In genomic region chr14:76133103-76133502, GRCh38 we compare ENCODE assay signal across 1 cellular context.
TF ChIP-seq lines count a peak whose summit lies in the region.

No MANE protein-coding gene starts in this region.

TF ChIP-seq in HepG2, 621 proteins besides CTCF, POLR2A, EP300 and RAD21 (continued from another document and continues in another):
- TF ChIP-seq ZHX2 (IDR thresholded peaks at IDR 0.05; ENCODE audit: low read depth), result no peak
- 0 out of 2 replicates have a peak, but pooled peaks have one; percentile 36 for TF ChIP-seq ZHX2 (CRISPR knock-in tag; IDR thresholded peaks at IDR 0.05; ENCODE audit: borderline replicate concordance)
- no peak for TF ChIP-seq FOXC1 (CRISPR knock-in tag; IDR thresholded peaks at IDR 0.05; ENCODE audit: borderline replicate concordance)
- TF ChIP-seq IRF2 (CRISPR knock-in tag; IDR thresholded peaks at IDR 0.05), result no peak
- no peak for TF ChIP-seq ZNF737 (CRISPR knock-in tag; IDR thresholded peaks at IDR 0.05; ENCODE audit: borderline replicate concordance)
- TF ChIP-seq SNAPC4 (CRISPR knock-in tag; IDR thresholded peaks at IDR 0.05), result no peak
- TF ChIP-seq NFRKB (IDR thresholded peaks at IDR 0.05), result no peak
- no peak for TF ChIP-seq RERE (CRISPR knock-in tag; IDR thresholded peaks at IDR 0.05; ENCODE audit: low read depth)
- peak; percentile 40; the same call in 1 of the 2 replicates for TF ChIP-seq KMT2B (CRISPR knock-in tag; IDR thresholded peaks at IDR 0.05)
- TF ChIP-seq HNF1B (CRISPR knock-in tag; IDR thresholded peaks at IDR 0.05), result no peak
- no peak for TF ChIP-seq ZNF773 (CRISPR knock-in tag; IDR thresholded peaks at IDR 0.05; ENCODE audit: borderline replicate concordance)
- TF ChIP-seq ZNF136 (CRISPR knock-in tag; IDR thresholded peaks at IDR 0.05; ENCODE audit: low read depth), result no peak
- TF ChIP-seq HCFC1 (IDR thresholded peaks at IDR 0.05; ENCODE audit: low read depth, low read length), result no peak
- no peak for TF ChIP-seq DDIT3 (CRISPR knock-in tag; IDR thresholded peaks at IDR 0.05)
- peak; percentile 83; the same call in 1 of the 2 replicates for TF ChIP-seq TEF (CRISPR knock-in tag; IDR thresholded peaks at IDR 0.05)
- 0 out of 2 replicates have a peak, but pooled peaks have one; percentile 22 for TF ChIP-seq ERF (CRISPR knock-in tag; IDR thresholded peaks at IDR 0.05)
- TF ChIP-seq MYNN (CRISPR knock-in tag; IDR thresholded peaks at IDR 0.05; ENCODE audit: low read depth), result no peak
- TF ChIP-seq CERS6 (CRISPR knock-in tag; IDR thresholded peaks at IDR 0.05), result no peak
- no peak for TF ChIP-seq ZNF501 (CRISPR knock-in tag; IDR thresholded peaks at IDR 0.05)
- no peak for TF ChIP-seq NFE2L2 (IDR thresholded peaks at IDR 0.05; ENCODE audit: low read length)
- TF ChIP-seq ZNF232 (CRISPR knock-in tag; IDR thresholded peaks at IDR 0.05; ENCODE audit: borderline replicate concordance), result peak; percentile 62; the same call in 1 of the 2 replicates
- TF ChIP-seq ZNF142 (CRISPR knock-in tag; IDR thresholded peaks at IDR 0.05), result no peak
- TF ChIP-seq ZNF234 (CRISPR knock-in tag; conservative IDR thresholded peaks at IDR 0.05), result no peak
